8 cellular contexts compared by ENCODE assay signal in the genomic region with DNA sequence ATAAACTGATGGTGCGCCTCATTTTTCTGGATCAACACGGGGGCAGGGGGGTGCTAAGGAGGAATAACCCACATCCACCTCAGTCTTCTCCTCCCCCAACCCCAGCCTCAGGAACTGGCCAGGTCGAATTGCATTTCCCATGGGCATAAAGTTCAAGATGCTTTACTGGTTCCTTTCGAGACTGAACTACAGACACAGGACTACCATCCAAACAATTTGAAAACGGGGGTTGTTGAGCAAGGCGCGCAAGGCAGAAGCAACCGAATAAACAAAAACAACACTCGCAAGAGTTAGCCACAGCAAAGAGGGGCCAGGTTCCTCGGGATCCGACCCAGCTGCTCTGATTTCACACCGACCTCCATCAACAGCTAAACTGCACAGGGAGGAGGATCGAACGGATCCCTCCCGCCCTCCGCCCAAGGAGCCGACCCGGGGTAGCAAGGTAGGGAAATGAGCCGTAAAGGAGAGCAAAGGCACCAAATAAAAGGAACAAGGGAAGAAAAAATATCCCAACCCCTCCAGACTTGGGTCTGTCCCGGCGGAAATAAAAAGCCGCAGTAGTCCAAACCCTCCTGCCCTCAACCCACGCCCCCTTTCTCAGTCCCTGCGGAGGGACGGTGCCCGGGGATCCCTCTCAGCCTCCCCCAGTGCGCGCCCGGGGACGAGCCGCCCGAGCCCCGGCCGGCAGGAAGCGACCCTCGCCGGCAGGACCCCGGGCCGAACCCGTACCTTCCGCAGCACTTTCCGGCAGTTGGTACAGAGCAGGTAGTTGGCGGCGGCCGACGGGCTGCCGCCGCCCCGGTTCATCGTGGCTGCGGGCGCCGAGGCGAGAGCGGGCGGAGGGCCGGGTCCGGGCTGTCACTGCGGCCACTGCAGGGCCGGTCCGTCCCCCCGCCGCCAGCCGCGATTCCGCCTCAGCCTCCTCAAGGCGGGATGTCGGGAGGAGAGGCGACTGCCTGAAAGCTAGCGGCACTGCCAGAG. TPM values are rescaled to one million over a fixed set of nuclear protein-coding genes. Genes with fewer than 3 reads are reported as not detected.
DNase-seq lines count a peak whose midpoint lies in the region; ATAC-seq and TF ChIP-seq lines count a peak whose summit lies in the region.

No MANE protein-coding gene starts in this region.

- peak overlapping the region; percentile 91 for H3K4me2 ChIP-seq in OCI-LY3 (ENCODE audit: low read length)
- peak overlapping the region; percentile 94 for H3K4me2 ChIP-seq in osteoblast (ENCODE audit: insufficient read depth, low read length)

- DNase-seq in DMS 273 (lab: John Stamatoyannopoulos, UW; ENCODE audit: unreplicated experiment) (peak; percentile 74), DMS 273 treated with DMSO at 0.1 percent for 48 hours (lab: John Stamatoyannopoulos, UW) (no peak), Right ventricle myocardium superior (no peak), osteoblast (ENCODE audit: insufficient read length, low spot score, missing footprints) (peak; percentile 21), UCSD-AML1 (lab: John Stamatoyannopoulos, UW; ENCODE audit: unreplicated experiment) (no peak)

- H3K36me3 Mint-ChIP-seq in activated naive CD4-positive, alpha-beta T cell treated with anti-CD3 and anti-CD28 coated beads, Interleukin-2, amount 50 U/mL, for 24 hours, result peaks cover 4% of the 10 kb centered on the region

- H3K27ac Mint-ChIP-seq in activated naive CD4-positive, alpha-beta T cell treated with anti-CD3 and anti-CD28 coated beads, Interleukin-2, amount 50 U/mL, for 24 hours, result peak overlapping the region; percentile 82

- no peak overlapping the region for H2AFZ ChIP-seq in OCI-LY3 (ENCODE audit: low read depth, low read length)
- H2AFZ ChIP-seq in osteoblast (ENCODE audit: low read length), result peak overlapping the region; percentile 85

- H3K4me1 ChIP-seq in OCI-LY3 (ENCODE audit: low read length) (peaks cover 15% of the 10 kb centered on the region), osteoblast (ENCODE audit: insufficient read depth, low read length) (peaks cover 30% of the 10 kb centered on the region)

- H3K9me3 ChIP-seq in OCI-LY3 (ENCODE audit: insufficient read depth, low read length), result no peaks in the 10 kb centered on the region
- no peaks in the 10 kb centered on the region for H3K9me3 ChIP-seq in osteoblast (ENCODE audit: low read depth, low read length)

- H3K9me3 Mint-ChIP-seq in activated naive CD4-positive, alpha-beta T cell treated with anti-CD3 and anti-CD28 coated beads, Interleukin-2, amount 50 U/mL, for 24 hours, result no peaks in the 10 kb centered on the region

- peak overlapping the region; percentile 91 for H3K4me3 Mint-ChIP-seq in activated naive CD4-positive, alpha-beta T cell treated with anti-CD3 and anti-CD28 coated beads, Interleukin-2, amount 50 U/mL, for 24 hours

- H3K9ac ChIP-seq in OCI-LY3 (ENCODE audit: low read length), result peak overlapping the region; percentile 78

- intact Hi-C loops in Right ventricle myocardium superior (cut with DNase I), result no loop called here

- H3K4me1 Mint-ChIP-seq in activated naive CD4-positive, alpha-beta T cell treated with anti-CD3 and anti-CD28 coated beads, Interleukin-2, amount 50 U/mL, for 24 hours, result peaks cover 70% of the 10 kb centered on the region

- H3K79me2 ChIP-seq in OCI-LY3 (ENCODE audit: low read length) (peaks cover 22% of the 10 kb centered on the region), osteoblast (ENCODE audit: insufficient read depth, low read length) (no peaks in the 10 kb centered on the region)

- no peak for TF ChIP-seq CTCF in OCI-LY3 (IDR thresholded peaks at IDR 0.05; ENCODE audit: low read depth, low read length)
- TF ChIP-seq CTCF in osteoblast (IDR thresholded peaks at IDR 0.05; ENCODE audit: extremely low read depth, low read depth, low read length), result no peak

- no peaks in the 10 kb centered on the region for H3K27me3 ChIP-seq in OCI-LY3 (ENCODE audit: low read depth, low read length)
- H3K27me3 ChIP-seq in osteoblast (ENCODE audit: insufficient read depth, low read length), result no peaks in the 10 kb centered on the region

- H3K27ac ChIP-seq in OCI-LY3 (ENCODE audit: low read length) (no peak overlapping the region), osteoblast (ENCODE audit: low read depth, low read length) (peak overlapping the region; percentile 33)

- peak overlapping the region; percentile 94 for H3K4me3 ChIP-seq in OCI-LY3 (ENCODE audit: low read length)
- H3K4me3 ChIP-seq in osteoblast (ENCODE audit: insufficient read depth, low read length), result peak overlapping the region; percentile 81

- peak; percentile 3 for ATAC-seq in HG02870 (IDR thresholded peaks at IDR 0.05; ENCODE audit: unreplicated experiment)
- peak; percentile 40 for ATAC-seq in Right ventricle myocardium superior (ENCODE audit: poor library complexity)

- H3K27me3 Mint-ChIP-seq in activated naive CD4-positive, alpha-beta T cell treated with anti-CD3 and anti-CD28 coated beads, Interleukin-2, amount 50 U/mL, for 24 hours, result no peaks in the 10 kb centered on the region

- H4K20me1 ChIP-seq in OCI-LY3 (ENCODE audit: insufficient read depth, low read length) (no peaks in the 10 kb centered on the region; the same call in 1 of the 2 replicates), osteoblast (ENCODE audit: insufficient read depth, low read length) (no peaks in the 10 kb centered on the region)

- peaks cover under 1% of the 10 kb centered on the region for H3K36me3 ChIP-seq in OCI-LY3 (replicated peaks; ENCODE audit: low read depth, low read length)
- no peaks in the 10 kb centered on the region for H3K36me3 ChIP-seq in osteoblast (ENCODE audit: insufficient read depth, low read length)

RNA-seq across cellular contexts. Expression of a gene that starts 0.7 kb away (rescaled TPM):
- total RNA-seq in Right ventricle myocardium superior, result 4.8 TPM
- total RNA-seq in osteoblast, result 24.6 and 33.3 TPM in 2 replicates

Comparison
In these comparisons a context has a peak if more than half of its experiments do, and no peak if none do; other contexts are left out.
1. DNase-seq: peak in DMS 273 (single experiment) and osteoblast (single experiment); none in DMS 273 treated with DMSO at 0.1 percent for 48 hours (single experiment), Right ventricle myocardium superior (single experiment) and UCSD-AML1 (single experiment).